Comparison of ENCODE assay signal across 10 cellular contexts in the genomic region with DNA sequence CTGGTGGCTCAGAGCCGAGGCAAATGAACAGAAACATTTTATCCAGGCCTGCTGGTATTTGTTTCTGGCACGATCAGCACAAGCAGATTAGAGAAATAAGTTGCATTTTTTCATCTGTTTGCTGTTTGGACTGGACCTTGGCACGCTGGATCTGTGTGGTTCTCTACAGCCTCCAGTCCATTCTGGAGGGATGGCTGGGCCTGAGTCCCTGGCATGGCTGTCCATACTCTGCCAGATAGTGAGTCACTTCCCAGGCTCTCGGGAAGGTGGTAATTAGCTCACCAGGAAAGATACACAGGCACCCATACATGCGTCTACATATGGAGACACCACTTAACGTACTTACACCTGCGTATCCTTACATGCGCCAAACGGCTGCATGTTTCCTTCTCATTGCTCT.
DNase-seq lines count a peak whose midpoint lies in the region; ATAC-seq and TF ChIP-seq lines count a peak whose summit lies in the region.
"Had no signal": no experiment of that assay in that cellular context is flagged by ENCODE, and none has a peak within 500 bp of the region (broad histone marks: within the 10 kb centered on the region; RNA-seq: fewer than 3 reads in every experiment).

No MANE protein-coding gene starts in this region.

- H3K4me3 ChIP-seq in HUES6 (ENCODE audit: low read depth, low read length), result no peak overlapping the region
- H3K4me3 ChIP-seq in ectodermal cell (ENCODE audit: insufficient read depth, low read depth, low read length), result no peak overlapping the region
- H3K4me3 ChIP-seq in lower lobe of right lung, result no peak overlapping the region

- H3K27me3 ChIP-seq in HUES6 (ENCODE audit: control insufficient read depth, insufficient read depth, low read length) (no peaks in the 10 kb centered on the region), ectodermal cell (ENCODE audit: control insufficient read depth, insufficient read depth, low read length, poor library complexity, severe bottlenecking) (no peaks in the 10 kb centered on the region), lower lobe of right lung (ENCODE audit: low read depth) (no peaks in the 10 kb centered on the region)

- peaks cover 9% of the 10 kb centered on the region; the same call in 1 of the 2 replicates for H3K4me1 ChIP-seq in HUES6 (ENCODE audit: control insufficient read depth, insufficient read depth, low read length)
- peaks cover 19% of the 10 kb centered on the region for H3K4me1 ChIP-seq in ectodermal cell (ENCODE audit: control insufficient read depth, insufficient read depth, low read length)
- peaks cover 9% of the 10 kb centered on the region for H3K4me1 ChIP-seq in lower lobe of right lung

- 90 to 93% methylated on average over 9 of the region's 9 CpGs for WGBS in ectodermal cell, 2 experiments

- H3K27ac ChIP-seq in HUES6 (ENCODE audit: low read depth, low read length) (peak overlapping the region; percentile 42; the same call in 1 of the 2 replicates), ectodermal cell (ENCODE audit: insufficient read depth, low read depth, low read length, poor library complexity, severe bottlenecking) (peak overlapping the region; percentile 22), lower lobe of right lung (peak overlapping the region; percentile 62)
- H3K27ac ChIP-seq: C4-2B had no signal

- intact Hi-C loops in lower lobe of right lung (cut with DNase I), result no loop called here

- peak; percentile 58 to 60 for ATAC-seq in lower lobe of right lung

- no peak overlapping the region for H3K9ac ChIP-seq in HUES6 (ENCODE audit: low read length)

- H3K36me3 ChIP-seq in HUES6 (ENCODE audit: control insufficient read depth, insufficient read depth, low read length) (no peaks in the 10 kb centered on the region), ectodermal cell (ENCODE audit: control insufficient read depth, insufficient read depth, low read length) (no peaks in the 10 kb centered on the region), lower lobe of right lung (no peaks in the 10 kb centered on the region)

- H3K9me3 ChIP-seq in HUES6 (ENCODE audit: control insufficient read depth, insufficient read depth, low read depth, low read length) (peaks cover 4% of the 10 kb centered on the region; the same call in 1 of the 2 replicates), ectodermal cell (ENCODE audit: control insufficient read depth, low read length) (no peaks in the 10 kb centered on the region), lower lobe of right lung (no peaks in the 10 kb centered on the region)

- DNase-seq in A172 (ENCODE audit: low spot score) (peak; percentile 90), lower lobe of right lung (no peak), SKM-1 (lab: John Stamatoyannopoulos, UW; ENCODE audit: unreplicated experiment) (no peak), NOMO-1 (lab: John Stamatoyannopoulos, UW; ENCODE audit: unreplicated experiment in 2 of 2) (no peak), NCI-H2171 treated with DMSO at 0.1 percent for 48 hours (lab: John Stamatoyannopoulos, UW) (no peak), NCI-H128 (lab: John Stamatoyannopoulos, UW; ENCODE audit: unreplicated experiment) (no peak)
- DNase-seq: activated CD4-positive, CD25-positive, alpha-beta regulatory T cell treated with anti-CD3 and anti-CD28 coated beads, Interleukin-2, amount 50 U/mL, for 72 hours had no signal

- TF ChIP-seq CTCF in lower lobe of right lung (IDR thresholded peaks at IDR 0.05), result no peak
